In genomic region chr6:139271056-139271455, GRCh38 we compare ENCODE assay signal across 8 cellular contexts. TPM values are rescaled to one million over a fixed set of nuclear protein-coding genes. Genes with fewer than 3 reads are reported as not detected.
DNase-seq lines count a peak whose midpoint lies in the region; ATAC-seq and TF ChIP-seq lines count a peak whose summit lies in the region.

No MANE protein-coding gene starts in this region.

- no peak overlapping the region for H2AFZ ChIP-seq in hepatocyte

- no peaks in the 10 kb centered on the region for H3K79me2 ChIP-seq in hepatocyte

- H3K4me1 ChIP-seq in testis, result no peaks in the 10 kb centered on the region
- no peaks in the 10 kb centered on the region for H3K4me1 ChIP-seq in hepatocyte (ENCODE audit: insufficient read depth)

- H3K9me3 Mint-ChIP-seq in IgD-negative memory B cell, result no peaks in the 10 kb centered on the region
- H3K9me3 Mint-ChIP-seq in activated CD8-positive, alpha-beta memory T cell treated with anti-CD3 and anti-CD28 coated beads, Interleukin-2, amount 10 ng/mL, durations not matched to agents 7 days and 5 days (ENCODE audit: low read depth), result no peaks in the 10 kb centered on the region

- H3K4me3 Mint-ChIP-seq in IgD-negative memory B cell, result peak overlapping the region; percentile 72 to 92 (median 82)
- H3K4me3 Mint-ChIP-seq in activated CD8-positive, alpha-beta memory T cell treated with anti-CD3 and anti-CD28 coated beads, Interleukin-2, amount 10 ng/mL, durations not matched to agents 7 days and 5 days, result no peak overlapping the region

- DNase-seq in left kidney (ENCODE audit: low read depth, low spot score) (peak; percentile 46), testis (no peak), hepatocyte (ENCODE audit: low spot score) (no peak)
- no peak for DNase-seq in activated CD8-positive, alpha-beta memory T cell treated with anti-CD3 and anti-CD28 coated beads, Interleukin-2, amount 10 ng/mL, durations not matched to agents 7 days and 5 days

- no peaks in the 10 kb centered on the region for H3K27me3 Mint-ChIP-seq in IgD-negative memory B cell
- H3K27me3 Mint-ChIP-seq in activated CD8-positive, alpha-beta memory T cell treated with anti-CD3 and anti-CD28 coated beads, Interleukin-2, amount 10 ng/mL, durations not matched to agents 7 days and 5 days, result no peaks in the 10 kb centered on the region

- peak overlapping the region; percentile 52 to 97 (median 95) for H3K27ac Mint-ChIP-seq in IgD-negative memory B cell
- no peak overlapping the region for H3K27ac Mint-ChIP-seq in activated CD8-positive, alpha-beta memory T cell treated with anti-CD3 and anti-CD28 coated beads, Interleukin-2, amount 10 ng/mL, durations not matched to agents 7 days and 5 days

- no peaks in the 10 kb centered on the region for H3K9me2 ChIP-seq in hepatocyte (replicated peaks; ENCODE audit: insufficient read depth)

- 82 to 89% methylated on average over 6 of the region's 6 CpGs for WGBS in testis, 2 donors
- WGBS in hepatocyte (ENCODE audit: low lambda C conversion rate, missing lambda C conversion rate), result 75% methylated on average over 6 of the region's 6 CpGs

- H3K27me3 ChIP-seq in testis (no peaks in the 10 kb centered on the region), hepatocyte (no peaks in the 10 kb centered on the region)

- H3K27ac ChIP-seq in testis, result no peak overlapping the region
- no peak overlapping the region for H3K27ac ChIP-seq in hepatocyte

- H3K4me3 ChIP-seq in testis (no peak overlapping the region), hepatocyte (no peak overlapping the region)

- no peak for TF ChIP-seq POLR2A in testis (IDR thresholded peaks at IDR 0.05)

- ATAC-seq in GM18499 (IDR thresholded peaks at IDR 0.05; ENCODE audit: insufficient read depth, unreplicated experiment), result peak; percentile 80
- ATAC-seq in GM21737 (IDR thresholded peaks at IDR 0.05; ENCODE audit: unreplicated experiment), result peak; percentile 84
- no peak for ATAC-seq in HG02938 (IDR thresholded peaks at IDR 0.05; ENCODE audit: unreplicated experiment)
- no peak for ATAC-seq in activated CD8-positive, alpha-beta memory T cell treated with anti-CD3 and anti-CD28 coated beads, Interleukin-2, amount 10 ng/mL, durations not matched to agents 7 days and 5 days

- CTCF ChIA-PET in activated CD8-positive, alpha-beta memory T cell treated with anti-CD3 and anti-CD28 coated beads, Interleukin-2, amount 10 ng/mL, durations not matched to agents 7 days and 5 days (lab: Charles Lee), result no interaction called here

- no peaks in the 10 kb centered on the region for H4K20me1 ChIP-seq in hepatocyte (ENCODE audit: insufficient read depth, poor library complexity, severe bottlenecking)

- H3K4me2 ChIP-seq in hepatocyte, result no peak overlapping the region

- H3K9me3 ChIP-seq in testis (no peaks in the 10 kb centered on the region), hepatocyte (ENCODE audit: low read depth) (no peaks in the 10 kb centered on the region)

- H3K4me1 Mint-ChIP-seq in IgD-negative memory B cell, result peaks cover 38 to 51% (median 45%) of the 10 kb centered on the region in 3 donors
- no peaks in the 10 kb centered on the region for H3K4me1 Mint-ChIP-seq in activated CD8-positive, alpha-beta memory T cell treated with anti-CD3 and anti-CD28 coated beads, Interleukin-2, amount 10 ng/mL, durations not matched to agents 7 days and 5 days

- no peak for TF ChIP-seq CTCF in testis (IDR thresholded peaks at IDR 0.05)
- no peak for TF ChIP-seq CTCF in hepatocyte (IDR thresholded peaks at IDR 0.05; ENCODE audit: poor library complexity)

- H3K36me3 ChIP-seq in testis (ENCODE audit: low read depth, missing control alignments) (no peaks in the 10 kb centered on the region), hepatocyte (replicated peaks; ENCODE audit: insufficient read depth, low read depth) (no peaks in the 10 kb centered on the region)

- H3K36me3 Mint-ChIP-seq in IgD-negative memory B cell, result no peaks in the 10 kb centered on the region
- peaks cover 1% of the 10 kb centered on the region for H3K36me3 Mint-ChIP-seq in activated CD8-positive, alpha-beta memory T cell treated with anti-CD3 and anti-CD28 coated beads, Interleukin-2, amount 10 ng/mL, durations not matched to agents 7 days and 5 days

- intact Hi-C loops in testis (cut with DNase I; ENCODE audit: low total_unique reads), result no loop called here

RNA-seq across cellular contexts. Expression of gene TXLNB, which starts 20.7 kb away (rescaled TPM):
- 1.9 TPM for polyA plus RNA-seq in IgD-negative memory B cell
- total RNA-seq in testis, result 1 to 10 TPM; 3.7 to 4.1 TPM
- 4.5 TPM for polyA plus RNA-seq in testis (ENCODE audit: insufficient read depth, low read depth, low replicate concordance)
- 0.50 and 0.56 TPM in 2 replicates for total RNA-seq in hepatocyte
- polyA plus RNA-seq in hepatocyte, result 0.37 and 0.43 TPM in 2 replicates
- under 1 TPM; 0.23 to 0.38 TPM for total RNA-seq in activated CD8-positive, alpha-beta memory T cell treated with anti-CD3 and anti-CD28 coated beads, Interleukin-2, amount 10 ng/mL, durations not matched to agents 7 days and 5 days

Comparison
In these comparisons a context has a peak if more than half of its experiments do, and no peak if none do; other contexts are left out.
1. ATAC-seq: peak in GM18499 (single experiment) and GM21737 (single experiment); none in HG02938 (single experiment) and activated CD8-positive, alpha-beta memory T cell treated with anti-CD3 and anti-CD28 coated beads, Interleukin-2, amount 10 ng/mL, durations not matched to agents 7 days and 5 days (single experiment).